Comparison of ENCODE assay signal across 11 cellular contexts in genomic region chr5:143341807-143342570, GRCh38.
A peak's percentile ranks its signal among the peaks of the same experiment; 100 is the strongest.
DNase-seq lines count a peak whose midpoint lies in the region; ATAC-seq and TF ChIP-seq lines count a peak whose summit lies in the region.
"Had no signal": no experiment of that assay in that cellular context is flagged by ENCODE, and none has a peak within 500 bp of the region (broad histone marks: within the 10 kb centered on the region; RNA-seq: fewer than 3 reads in every experiment).

No MANE protein-coding gene starts in this region.

- H3K4me1 Mint-ChIP-seq in activated CD4-positive, alpha-beta memory T cell treated with anti-CD3 and anti-CD28 coated beads for 36 hours (ENCODE audit: low read depth) = peaks cover 52% of the 10 kb centered on the region
- H3K4me1 Mint-ChIP-seq in activated CD4-positive, alpha-beta memory T cell treated with anti-CD3 and anti-CD28 coated beads, Interleukin-2, amount 10 ng/mL, durations not matched to agents 7 days and 5 days = peaks cover 23% of the 10 kb centered on the region

- H3K9me3 Mint-ChIP-seq in activated CD4-positive, alpha-beta memory T cell treated with anti-CD3 and anti-CD28 coated beads for 36 hours = no peaks in the 10 kb centered on the region
- no peaks in the 10 kb centered on the region for H3K9me3 Mint-ChIP-seq in activated CD4-positive, alpha-beta memory T cell treated with anti-CD3 and anti-CD28 coated beads, Interleukin-2, amount 10 ng/mL, durations not matched to agents 7 days and 5 days

- H3K4me3 ChIP-seq in RWPE2 (ENCODE audit: severe bottlenecking) (no peak overlapping the region), stomach (no peak overlapping the region), H7 (ENCODE audit: insufficient read depth, low read depth, low read length) (no peak overlapping the region)
- H3K4me3 ChIP-seq: cardiac muscle cell had no signal

- ATAC-seq in RWPE2 (ENCODE audit: low read depth) = 0 out of 3 replicates have a peak, but pooled peaks have one; percentile 37
- ATAC-seq in GM21723 (IDR thresholded peaks at IDR 0.05; ENCODE audit: unreplicated experiment) = no peak

- DNase-seq in activated CD4-positive, alpha-beta memory T cell treated with anti-CD3 and anti-CD28 coated beads for 36 hours = no peak
- no peak for DNase-seq in activated CD4-positive, alpha-beta memory T cell treated with anti-CD3 and anti-CD28 coated beads, Interleukin-2, amount 10 ng/mL, durations not matched to agents 7 days and 5 days
- DNase-seq in RWPE2 (ENCODE audit: low spot score) = no peak
- peak; percentile 68 for DNase-seq in fibroblast of the conjunctiva (ENCODE audit: low read depth)
- no peak for DNase-seq in stomach
- DNase-seq in H7 = no peak
- DNase-seq in NCI-H1417 treated with DMSO at 0.1 percent for 48 hours (lab: John Stamatoyannopoulos, UW) = no peak
- DNase-seq: left cardiac atrium had no signal

- no peak for TF ChIP-seq POLR2A in stomach (IDR thresholded peaks at IDR 0.05)

- POLR2A ChIA-PET in activated CD4-positive, alpha-beta memory T cell treated with anti-CD3 and anti-CD28 coated beads for 36 hours (lab: Charles Lee) = no interaction called here
- POLR2A ChIA-PET in activated CD4-positive, alpha-beta memory T cell treated with anti-CD3 and anti-CD28 coated beads, Interleukin-2, amount 10 ng/mL, durations not matched to agents 7 days and 5 days (lab: Charles Lee) = no interaction called here

- no peaks in the 10 kb centered on the region for H3K9me3 ChIP-seq in RWPE2 (ENCODE audit: severe bottlenecking)
- H3K9me3 ChIP-seq in stomach = no peaks in the 10 kb centered on the region

- no peaks in the 10 kb centered on the region for H3K27me3 Mint-ChIP-seq in activated CD4-positive, alpha-beta memory T cell treated with anti-CD3 and anti-CD28 coated beads for 36 hours
- no peaks in the 10 kb centered on the region for H3K27me3 Mint-ChIP-seq in activated CD4-positive, alpha-beta memory T cell treated with anti-CD3 and anti-CD28 coated beads, Interleukin-2, amount 10 ng/mL, durations not matched to agents 7 days and 5 days

- 66 to 81% (median 75%) methylated on average over 4 of the region's 4 CpGs for WGBS in stomach, 5 donors

- no peak for TF ChIP-seq EP300 in stomach (IDR thresholded peaks at IDR 0.05)

- CTCF ChIA-PET in activated CD4-positive, alpha-beta memory T cell treated with anti-CD3 and anti-CD28 coated beads for 36 hours (lab: Charles Lee) = interaction anchor here (1.2 to 1.6 kb wide), 2 partner anchors 62 to 339 kb away, joined by 3 read pairs; no protein-coding TSS in a partner anchor
- CTCF ChIA-PET in activated CD4-positive, alpha-beta memory T cell treated with anti-CD3 and anti-CD28 coated beads, Interleukin-2, amount 10 ng/mL, durations not matched to agents 7 days and 5 days (lab: Charles Lee) = no interaction called here

- peaks cover 27% of the 10 kb centered on the region for H3K36me3 ChIP-seq in RWPE2 (ENCODE audit: low read depth)
- no peaks in the 10 kb centered on the region for H3K36me3 ChIP-seq in stomach
- no peaks in the 10 kb centered on the region for H3K36me3 ChIP-seq in H7 (replicated peaks; ENCODE audit: control insufficient read depth, insufficient read depth, low read length)
- H3K36me3 ChIP-seq: cardiac muscle cell had no signal

- H3K27me3 ChIP-seq in RWPE2 (ENCODE audit: insufficient read depth, poor library complexity, severe bottlenecking) = no peaks in the 10 kb centered on the region
- H3K27me3 ChIP-seq in stomach = no peaks in the 10 kb centered on the region
- no peaks in the 10 kb centered on the region for H3K27me3 ChIP-seq in H7 (ENCODE audit: control insufficient read depth, insufficient read depth, low read length)
- H3K27me3 ChIP-seq: cardiac muscle cell had no signal

- intact Hi-C loops in activated CD4-positive, alpha-beta memory T cell treated with anti-CD3 and anti-CD28 coated beads for 36 hours (cut with micrococcal nuclease) = loop anchor here (1.0 kb wide), 2 partner anchors 9 to 333 kb away; no protein-coding TSS in a partner anchor
- intact Hi-C loops in stomach (cut with DNase I; ENCODE audit: low total_unique reads) = no loop called here

- peak overlapping the region; percentile 87 for H3K27ac Mint-ChIP-seq in activated CD4-positive, alpha-beta memory T cell treated with anti-CD3 and anti-CD28 coated beads for 36 hours
- H3K27ac Mint-ChIP-seq in activated CD4-positive, alpha-beta memory T cell treated with anti-CD3 and anti-CD28 coated beads, Interleukin-2, amount 10 ng/mL, durations not matched to agents 7 days and 5 days = no peak overlapping the region
- H3K27ac Mint-ChIP-seq: T-helper 2 cell treated with Interferon-gamma antibody and Interleukin-4, amounts not matched to agents 5 μg/mL and 100 μg/mL, for 36 hours had no signal

- H3K36me3 Mint-ChIP-seq in activated CD4-positive, alpha-beta memory T cell treated with anti-CD3 and anti-CD28 coated beads for 36 hours = peaks cover 13% of the 10 kb centered on the region
- H3K36me3 Mint-ChIP-seq in activated CD4-positive, alpha-beta memory T cell treated with anti-CD3 and anti-CD28 coated beads, Interleukin-2, amount 10 ng/mL, durations not matched to agents 7 days and 5 days (ENCODE audit: low read depth) = peaks cover 22% of the 10 kb centered on the region

- TF ChIP-seq CTCF in RWPE2 (IDR thresholded peaks at IDR 0.05; ENCODE audit: poor library complexity, severe bottlenecking) (no peak), stomach (IDR thresholded peaks at IDR 0.05) (no peak)

- peaks cover 29% of the 10 kb centered on the region for H3K4me1 ChIP-seq in RWPE2 (ENCODE audit: insufficient read depth, poor library complexity, severe bottlenecking)
- peaks cover 0 to 66% (median 33%) of the 10 kb centered on the region in 4 donors for H3K4me1 ChIP-seq in stomach

- H3K27ac ChIP-seq in RWPE2 (ENCODE audit: poor library complexity, severe bottlenecking) = peak overlapping the region; percentile 8
- H3K27ac ChIP-seq in stomach = peak overlapping the region in 3 of 5 donors; percentile 5 to 20 (median 17)
- H3K27ac ChIP-seq: cardiac muscle cell had no signal

- no peak overlapping the region for H3K4me3 Mint-ChIP-seq in activated CD4-positive, alpha-beta memory T cell treated with anti-CD3 and anti-CD28 coated beads for 36 hours
- no peak overlapping the region for H3K4me3 Mint-ChIP-seq in activated CD4-positive, alpha-beta memory T cell treated with anti-CD3 and anti-CD28 coated beads, Interleukin-2, amount 10 ng/mL, durations not matched to agents 7 days and 5 days
- H3K4me3 Mint-ChIP-seq: T-helper 2 cell treated with Interferon-gamma antibody and Interleukin-4, amounts not matched to agents 5 μg/mL and 100 μg/mL, for 36 hours had no signal
